15 cellular contexts compared by ENCODE assay signal in genomic region chr17:67578058-67578457, GRCh38.
DNase-seq lines count a peak whose midpoint lies in the region; ATAC-seq, FAIRE-seq and TF ChIP-seq lines count a peak whose summit lies in the region.
"Had no signal": no experiment of that assay in that cellular context is flagged by ENCODE, and none has a peak within 500 bp of the region (broad histone marks: within the 10 kb centered on the region; RNA-seq: fewer than 3 reads in every experiment).

No MANE protein-coding gene starts in this region.

- H2AFZ ChIP-seq in OCI-LY3 (ENCODE audit: low read depth, low read length) (no peak overlapping the region; the same call in 1 of the 2 replicates), HepG2 (ENCODE audit: low read length) (no peak overlapping the region)

- POLR2A ChIA-PET in CD8-positive, alpha-beta memory T cell (lab: Charles Lee), result interaction anchor here (0.6 kb wide), 1 partner anchor 81 kb away, joined by 8 read pairs; no protein-coding TSS in a partner anchor
- POLR2A ChIA-PET in HepG2 (lab: Yijun Ruan, JAX), result no interaction called here

- no peak for TF ChIP-seq POLR2A in HepG2 (IDR thresholded peaks at IDR 0.05; ENCODE audit: insufficient read depth in 1 of 2, low read depth in 2 of 2, low read length in 2 of 2)

- H4K20me1 ChIP-seq in OCI-LY3 (ENCODE audit: insufficient read depth, low read length) (no peaks in the 10 kb centered on the region), HepG2 (ENCODE audit: insufficient read depth, low read length) (no peaks in the 10 kb centered on the region)

- H3K4me3 Mint-ChIP-seq in CD8-positive, alpha-beta memory T cell, result no peak overlapping the region
- H3K4me3 Mint-ChIP-seq: activated naive CD8-positive, alpha-beta T cell treated with anti-CD3 and anti-CD28 coated beads, Interleukin-2, amount 10 ng/mL, durations not matched to agents 7 days and 5 days had no signal

- H3K4me1 Mint-ChIP-seq in CD8-positive, alpha-beta memory T cell, result peaks cover 17 to 43% (median 20%) of the 10 kb centered on the region in 3 donors

- TF ChIP-seq EP300 in HepG2 (IDR thresholded peaks at IDR 0.05; ENCODE audit: low read depth in 2 of 2, low read length in 2 of 2) (no peak), HepG2 (CRISPR knock-in tag; IDR thresholded peaks at IDR 0.05; ENCODE audit: borderline replicate concordance) (no peak)

- peaks cover 0 to 1% (median 0%) of the 10 kb centered on the region in 5 donors for H3K9me3 Mint-ChIP-seq in CD8-positive, alpha-beta memory T cell
- H3K9me3 Mint-ChIP-seq: activated naive CD8-positive, alpha-beta T cell treated with anti-CD3 and anti-CD28 coated beads, Interleukin-2, amount 10 ng/mL, durations not matched to agents 7 days and 5 days had no signal

- H3K79me2 ChIP-seq in OCI-LY3 (ENCODE audit: low read length) (peaks cover 5% of the 10 kb centered on the region; the same call in 1 of the 2 replicates), HepG2 (ENCODE audit: insufficient read depth, low read length) (no peaks in the 10 kb centered on the region)

- TF ChIP-seq CTCF in OCI-LY3 (IDR thresholded peaks at IDR 0.05; ENCODE audit: low read depth, low read length) (no peak), foreskin keratinocyte (conservative IDR thresholded peaks at IDR 0.05) (no peak), HepG2 (CRISPR knock-in tag; IDR thresholded peaks at IDR 0.05) (no peak), tibial artery (IDR thresholded peaks at IDR 0.05) (no peak)

- FAIRE-seq in HepG2 (lab: Jason Lieb, UNC), result no peak
- FAIRE-seq: D721Med had no signal

- intact Hi-C loops in HepG2 (cut with micrococcal nuclease; ENCODE audit: unreplicated experiment), result no loop called here
- intact Hi-C loops in tibial artery (cut with DNase I; ENCODE audit: low total_unique reads), result no loop called here

- H3K9ac ChIP-seq in OCI-LY3 (ENCODE audit: low read length) (peak overlapping the region; percentile 68), iPS-20b (ENCODE audit: low read depth, low read length) (peak overlapping the region; percentile 16; the same call in 1 of the 2 replicates), HepG2 (ENCODE audit: insufficient read depth, low read depth, low read length) (no peak overlapping the region)

- no peak for TF ChIP-seq RAD21 in HepG2 (CRISPR knock-in tag; IDR thresholded peaks at IDR 0.05)

- no peak overlapping the region for H3K27ac ChIP-seq in CD8-positive, alpha-beta memory T cell (ENCODE audit: low read depth, low read length)
- H3K27ac ChIP-seq in OCI-LY3 (ENCODE audit: low read length), result peak overlapping the region; percentile 90
- H3K27ac ChIP-seq in iPS-20b (ENCODE audit: low read length), result no peak overlapping the region
- H3K27ac ChIP-seq in foreskin keratinocyte, result no peak overlapping the region
- H3K27ac ChIP-seq in HepG2 (ENCODE audit: extremely low read length, insufficient read depth, low read length), result no peak overlapping the region
- H3K27ac ChIP-seq in tibial artery, result no peak overlapping the region

- H3K36me3 ChIP-seq in CD8-positive, alpha-beta memory T cell (ENCODE audit: insufficient read depth, low read length), result peaks cover 11% of the 10 kb centered on the region
- H3K36me3 ChIP-seq in OCI-LY3 (replicated peaks; ENCODE audit: low read depth, low read length) (peaks cover 4% of the 10 kb centered on the region), iPS-20b (ENCODE audit: insufficient read depth, low read depth, low read length) (peaks cover 3% of the 10 kb centered on the region; the same call in 1 of the 2 replicates), HepG2 (replicated peaks in 1 of 2; ENCODE audit: control insufficient read depth in 1 of 2, insufficient read depth in 2 of 2, low read length in 2 of 2) (no peaks in the 10 kb centered on the region), tibial artery (peaks cover 0 to 5% (median 0%) of the 10 kb centered on the region in 3 donors)

- peaks cover 0 to 1% of the 10 kb centered on the region in 2 donors for H3K27me3 Mint-ChIP-seq in CD8-positive, alpha-beta memory T cell
- H3K27me3 Mint-ChIP-seq: activated naive CD8-positive, alpha-beta T cell treated with anti-CD3 and anti-CD28 coated beads, Interleukin-2, amount 10 ng/mL, durations not matched to agents 7 days and 5 days had no signal

- 63% methylated on average over 7 of the region's 7 CpGs for WGBS in HepG2 (ENCODE audit: low lambda C conversion rate)

- no peaks in the 10 kb centered on the region for H3K27me3 ChIP-seq in CD8-positive, alpha-beta memory T cell (ENCODE audit: insufficient read depth, low read length, poor library complexity, severe bottlenecking)
- H3K27me3 ChIP-seq in OCI-LY3 (ENCODE audit: low read depth, low read length) (no peaks in the 10 kb centered on the region), iPS-20b (ENCODE audit: insufficient read depth, low read length) (no peaks in the 10 kb centered on the region), foreskin keratinocyte (no peaks in the 10 kb centered on the region), HepG2 (ENCODE audit: control insufficient read depth in 1 of 2, insufficient read depth in 2 of 2, low read length in 2 of 2) (no peaks in the 10 kb centered on the region), tibial artery (no peaks in the 10 kb centered on the region)

- H3K4me3 ChIP-seq in CD8-positive, alpha-beta memory T cell (ENCODE audit: low read length), result no peak overlapping the region
- H3K4me3 ChIP-seq in OCI-LY3 (ENCODE audit: low read length) (peak overlapping the region; percentile 56), iPS-20b (ENCODE audit: low read length) (peak overlapping the region; percentile 32; the same call in 1 of the 2 replicates), HepG2 (replicated peaks in 1 of 3; ENCODE audit: insufficient read depth in 1 of 3, low read depth in 2 of 3, low read length in 3 of 3) (no peak overlapping the region), tibial artery (no peak overlapping the region)

- no peaks in the 10 kb centered on the region for H3K9me3 ChIP-seq in CD8-positive, alpha-beta memory T cell (ENCODE audit: low read length)
- H3K9me3 ChIP-seq in OCI-LY3 (ENCODE audit: insufficient read depth, low read length) (no peaks in the 10 kb centered on the region), iPS-20b (ENCODE audit: insufficient read depth, low read depth, low read length) (no peaks in the 10 kb centered on the region), HepG2 (ENCODE audit: low read length) (no peaks in the 10 kb centered on the region), tibial artery (no peaks in the 10 kb centered on the region)

- ATAC-seq in GM21447 (IDR thresholded peaks at IDR 0.05; ENCODE audit: unreplicated experiment), result peak; percentile 39
- ATAC-seq in foreskin keratinocyte, result no peak
- no peak for ATAC-seq in HepG2

- in situ Hi-C loops in HepG2 (cut with HindIII; ENCODE audit: extremely low pct_ligation_motif_present, low pct_unique_long_range_greater_than_20kb), result no loop called here

- H3K36me3 Mint-ChIP-seq in CD8-positive, alpha-beta memory T cell, result peaks cover 0 to 69% (median 10%) of the 10 kb centered on the region in 3 donors
- H3K36me3 Mint-ChIP-seq: IgD-negative memory B cell had no signal

- peak overlapping the region in 7 of 8 donors; percentile 24 to 88 (median 41) for H3K27ac Mint-ChIP-seq in CD8-positive, alpha-beta memory T cell
- H3K27ac Mint-ChIP-seq: activated naive CD8-positive, alpha-beta T cell treated with anti-CD3 and anti-CD28 coated beads, Interleukin-2, amount 10 ng/mL, durations not matched to agents 7 days and 5 days had no signal

- DNase-seq in CD8-positive, alpha-beta memory T cell, result no peak
- DNase-seq in foreskin keratinocyte, result no peak
- no peak for DNase-seq in dedifferentiated amniotic fluid mesenchymal stem cell (ENCODE audit: extremely low spot score)
- no peak for DNase-seq in HepG2 (ENCODE audit: low spot score)
- no peak for DNase-seq in tibial artery
- DNase-seq: activated naive CD8-positive, alpha-beta T cell treated with anti-CD3 and anti-CD28 coated beads, Interleukin-2, amount 10 ng/mL, durations not matched to agents 7 days and 5 days; HCEC 1CT; NCI-H1417; stimulated activated CD8-positive, alpha-beta memory T cell treated with anti-CD3 and anti-CD28 coated beads, Interleukin-4, amount 100 ng/mL, for 48 hours; T-helper 9 cell had no signal

- CTCF ChIA-PET in CD8-positive, alpha-beta memory T cell (lab: Charles Lee), result no interaction called here
- CTCF ChIA-PET in HepG2 (lab: Yijun Ruan, JAX; ENCODE audit: low intra/inter-chr PET ratio, low total read pairs), result no interaction called here

- peak overlapping the region; percentile 82 for H3K4me2 ChIP-seq in OCI-LY3 (ENCODE audit: low read length)
- H3K4me2 ChIP-seq in HepG2 (ENCODE audit: low read depth, low read length), result no peak overlapping the region

- no TSS peak for BruUV-seq in HepG2 (replicated peaks; lab: Mats Ljungman, UMichigan)

- no peaks in the 10 kb centered on the region for H3K4me1 ChIP-seq in CD8-positive, alpha-beta memory T cell (ENCODE audit: insufficient read depth, low read length)
- peaks cover 77% of the 10 kb centered on the region for H3K4me1 ChIP-seq in OCI-LY3 (ENCODE audit: low read length)
- H3K4me1 ChIP-seq in iPS-20b (ENCODE audit: insufficient read depth, low read length), result peaks cover 8% of the 10 kb centered on the region; the same call in 1 of the 2 replicates
- no peaks in the 10 kb centered on the region for H3K4me1 ChIP-seq in foreskin keratinocyte
- peaks cover 5% of the 10 kb centered on the region; the same call in 1 of the 2 replicates for H3K4me1 ChIP-seq in HepG2 (ENCODE audit: insufficient read depth, low read length)
- no peaks in the 10 kb centered on the region for H3K4me1 ChIP-seq in tibial artery

TF ChIP-seq in HepG2, 621 proteins besides CTCF, POLR2A, EP300 and RAD21 (continues in another document):
- TF ChIP-seq MAFG (CRISPR knock-in tag; IDR thresholded peaks at IDR 0.05), result no peak
- TF ChIP-seq KDM5A (IDR thresholded peaks at IDR 0.05; ENCODE audit: borderline replicate concordance, low read length), result no peak
- TF ChIP-seq TOE1 (CRISPR knock-in tag; IDR thresholded peaks at IDR 0.05), result no peak
- no peak for TF ChIP-seq THAP11 (CRISPR knock-in tag; IDR thresholded peaks at IDR 0.05)
- TF ChIP-seq HDAC6 (IDR thresholded peaks at IDR 0.05; ENCODE audit: low read depth, low read length), result no peak
- TF ChIP-seq DR1 (CRISPR knock-in tag; IDR thresholded peaks at IDR 0.05), result no peak

Comparison
In these comparisons a context has a peak if more than half of its experiments do, and no peak if none do; other contexts are left out.
1. H3K4me3 ChIP-seq: peak in OCI-LY3 (single experiment) and iPS-20b (single experiment); none in CD8-positive, alpha-beta memory T cell (single experiment), HepG2 (0 of 3) and tibial artery (0 of 2).